Comparison of ENCODE assay signal across 22 cellular contexts in the genomic region with DNA sequence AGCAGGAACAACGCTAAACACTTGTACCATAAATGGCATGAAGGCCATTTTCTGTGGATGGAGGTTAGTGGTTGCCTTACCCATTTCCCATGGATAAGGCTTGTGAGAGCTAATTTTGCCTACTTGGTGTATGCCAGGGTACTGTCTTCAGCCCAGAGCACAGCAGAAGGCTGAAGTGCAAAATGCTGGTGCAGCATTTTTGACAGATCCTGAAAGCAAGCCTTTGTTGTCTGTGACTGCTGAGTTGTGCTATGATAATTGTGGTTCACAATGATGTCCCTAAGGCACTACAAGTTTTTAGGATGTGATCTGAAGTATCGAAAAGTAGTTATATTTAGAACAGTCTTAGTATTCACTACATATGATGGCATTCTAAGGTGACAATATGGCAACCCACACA.
"Had no signal": no experiment of that assay in that cellular context is flagged by ENCODE, and none has a peak within 500 bp of the region (broad histone marks: within the 10 kb centered on the region; RNA-seq: fewer than 3 reads in every experiment).

No MANE protein-coding gene starts in this region.

- H3K4me1 ChIP-seq: parathyroid adenoma, upper lobe of left lung had no signal

- H3K27me3 ChIP-seq: heart left ventricle, upper lobe of left lung had no signal

- H3K9me3 ChIP-seq: mucosa of descending colon, thoracic aorta, upper lobe of left lung had no signal

- ATAC-seq: activated CD4-positive, alpha-beta T cell treated with anti-CD3 and anti-CD28 coated beads for 36 hours; activated T-cell treated with anti-CD3 and anti-CD28 coated beads, Interleukin-2, amount 50 U/mL, for 4 hours; heart left ventricle; left ventricle myocardium superior; mucosa of descending colon; WTC11 had no signal

- H3K79me2 ChIP-seq: parathyroid adenoma had no signal

- H3K27ac ChIP-seq: heart left ventricle, parathyroid adenoma, thoracic aorta, upper lobe of left lung had no signal

- DNase-seq: activated CD4-positive, alpha-beta T cell treated with anti-CD3 and anti-CD28 coated beads for 36 hours; activated CD4-positive, alpha-beta T cell treated with anti-CD3 and anti-CD28 coated beads, Interleukin-2, amount 50 U/mL, for 48 hours; activated CD8-positive, alpha-beta memory T cell treated with anti-CD3 and anti-CD28 coated beads, Interleukin-2, amount 50 U/mL, for 48 hours; activated naive CD4-positive, alpha-beta T cell treated with Interleukin-2 at 50 U/mL for 16 hours; activated naive CD8-positive, alpha-beta T cell treated with anti-CD3 and anti-CD28 coated beads for 36 hours; activated T-cell treated with anti-CD3 and anti-CD28 coated beads, Interleukin-2, amount 50 U/mL, for 4 hours; central memory CD4-positive, alpha-beta T cell; dermis blood vessel endothelial cell; effector CD8-positive, alpha-beta T cell; heart left ventricle; left ventricle myocardium superior; mucosa of descending colon; stimulated activated CD4-positive, alpha-beta T cell treated with anti-CD3 and anti-CD28 coated beads, Interleukin-4, amount 100 ng/mL, for 1 hour; stimulated activated naive CD4-positive, alpha-beta T cell; T-helper 9 cell; upper lobe of left lung had no signal

- H3K36me3 ChIP-seq: heart left ventricle, thoracic aorta, upper lobe of left lung had no signal

- FAIRE-seq: astrocyte, frontal cortex, islet of Langerhans had no signal

- H3K4me3 ChIP-seq: heart left ventricle, mucosa of descending colon, thoracic aorta, upper lobe of left lung had no signal

- H3K9ac ChIP-seq: parathyroid adenoma had no signal
